Comparison of ENCODE assay signal across 8 cellular contexts in the genomic region with DNA sequence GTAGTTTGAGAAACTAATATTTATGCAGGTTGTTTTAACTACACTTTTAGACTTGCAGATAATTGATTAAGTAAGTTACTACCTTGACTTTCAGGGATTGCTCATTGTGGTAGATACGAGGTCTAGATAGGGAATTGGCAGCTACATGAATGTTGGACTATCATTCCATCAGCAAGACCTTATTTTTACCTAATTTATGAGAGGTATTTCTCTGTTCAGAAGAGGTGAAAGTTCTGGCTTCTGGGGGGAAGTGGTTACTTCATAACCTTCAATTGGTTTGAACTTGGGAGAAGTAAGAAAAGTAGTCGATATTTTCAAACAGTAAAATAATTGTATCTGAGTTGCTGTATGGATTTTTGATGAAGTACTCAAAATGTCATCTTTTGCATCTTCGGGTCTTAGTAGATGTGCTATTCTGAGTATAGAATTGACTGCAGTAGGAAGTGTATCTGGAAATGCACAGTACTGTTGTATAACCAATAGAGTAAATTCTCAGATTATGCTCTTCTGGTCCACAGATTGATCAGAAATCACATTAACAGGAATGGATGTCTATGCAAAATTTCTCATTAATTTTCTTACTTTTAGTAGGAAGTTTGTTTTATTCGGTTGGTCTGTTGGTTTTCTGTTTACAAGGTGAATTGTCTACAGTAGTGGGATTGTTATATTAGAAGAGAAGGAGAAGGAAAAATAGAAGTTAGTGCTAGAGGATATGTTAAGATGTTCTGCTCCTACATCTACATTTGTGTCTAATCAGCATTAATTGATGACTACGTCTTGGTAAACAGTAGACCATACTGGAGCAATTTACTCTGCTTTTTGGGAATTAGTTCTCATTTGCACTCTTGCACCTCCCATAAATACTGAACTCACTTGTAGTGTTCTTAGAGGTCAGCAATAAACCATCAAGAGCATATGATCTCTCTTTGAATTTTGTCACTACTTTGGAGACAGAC. TPM values are rescaled to one million over a fixed set of nuclear protein-coding genes. Genes with fewer than 3 reads are reported as not detected.
DNase-seq lines count a peak whose midpoint lies in the region; ATAC-seq and TF ChIP-seq lines count a peak whose summit lies in the region.

No MANE protein-coding gene starts in this region.

- H3K4me3 Mint-ChIP-seq in activated naive CD4-positive, alpha-beta T cell treated with anti-CD3 and anti-CD28 coated beads, Interleukin-2, amount 50 U/mL, for 24 hours = peak overlapping the region; percentile 97
- H3K4me3 Mint-ChIP-seq in WTC11 = 0 out of 2 replicates have a peak overlapping the region, but pooled peaks have one; percentile 26

- CTCF ChIA-PET in WTC11 (lab: Charles Lee) = no interaction called here

- peaks cover 0 to 75% (median 28%) of the 10 kb centered on the region in 4 donors for H3K4me1 ChIP-seq in tibial nerve

- H3K4me1 Mint-ChIP-seq in activated naive CD4-positive, alpha-beta T cell treated with anti-CD3 and anti-CD28 coated beads, Interleukin-2, amount 50 U/mL, for 24 hours = peaks cover 43% of the 10 kb centered on the region
- H3K4me1 Mint-ChIP-seq in WTC11 = peaks cover 14% of the 10 kb centered on the region

- peaks cover 34% of the 10 kb centered on the region for H3K36me3 Mint-ChIP-seq in activated naive CD4-positive, alpha-beta T cell treated with anti-CD3 and anti-CD28 coated beads, Interleukin-2, amount 50 U/mL, for 24 hours
- no peaks in the 10 kb centered on the region for H3K36me3 Mint-ChIP-seq in WTC11

- peak overlapping the region; percentile 93 for H3K27ac Mint-ChIP-seq in activated naive CD4-positive, alpha-beta T cell treated with anti-CD3 and anti-CD28 coated beads, Interleukin-2, amount 50 U/mL, for 24 hours
- H3K27ac Mint-ChIP-seq in WTC11 = no peak overlapping the region

- H3K27ac ChIP-seq in tibial nerve = peak overlapping the region; percentile 96 to 99 (median 98)

- H3K27me3 ChIP-seq in tibial nerve = no peaks in the 10 kb centered on the region

- peak overlapping the region in 1 of 4 donors; percentile 81 for H3K4me3 ChIP-seq in tibial nerve

- WGBS in tibial nerve, 2 donors = 46 to 53% methylated on average over 5 of the region's 5 CpGs

- no peaks in the 10 kb centered on the region for H3K27me3 Mint-ChIP-seq in activated naive CD4-positive, alpha-beta T cell treated with anti-CD3 and anti-CD28 coated beads, Interleukin-2, amount 50 U/mL, for 24 hours
- peaks cover 14% of the 10 kb centered on the region for H3K27me3 Mint-ChIP-seq in WTC11 (ENCODE audit: low read depth)

- TF ChIP-seq POLR2A in tibial nerve (IDR thresholded peaks at IDR 0.05) = no peak

- no peaks in the 10 kb centered on the region for H3K9me3 ChIP-seq in tibial nerve

- ATAC-seq in WTC11 = no peak
- ATAC-seq in GM18498 (IDR thresholded peaks at IDR 0.05; ENCODE audit: unreplicated experiment) = no peak

- no peak for DNase-seq in activated naive CD4-positive, alpha-beta T cell treated with Interleukin-2 at 50 U/mL for 16 hours
- DNase-seq in WTC11 (ENCODE audit: low spot score) (no peak), inferior parietal cortex (ENCODE audit: extremely low spot score) (peak; percentile 52), tibial nerve (ENCODE audit: low spot score in 2 of 2) (no peak), COLO668 (lab: John Stamatoyannopoulos, UW; ENCODE audit: unreplicated experiment) (no peak), glomerular visceral epithelial cell (ENCODE audit: extremely low spot score) (no peak)

- no peaks in the 10 kb centered on the region for H3K36me3 ChIP-seq in tibial nerve

- POLR2A ChIA-PET in WTC11 (lab: Charles Lee) = no interaction called here

- no peaks in the 10 kb centered on the region for H3K9me3 Mint-ChIP-seq in activated naive CD4-positive, alpha-beta T cell treated with anti-CD3 and anti-CD28 coated beads, Interleukin-2, amount 50 U/mL, for 24 hours
- H3K9me3 Mint-ChIP-seq in WTC11 = no peaks in the 10 kb centered on the region

- TF ChIP-seq CTCF in WTC11 (IDR thresholded peaks at IDR 0.05) = no peak
- no peak for TF ChIP-seq CTCF in tibial nerve (IDR thresholded peaks at IDR 0.05)

- TF ChIP-seq EP300 in tibial nerve (IDR thresholded peaks at IDR 0.05) = no peak

TF ChIP-seq in WTC11, 78 proteins besides CTCF, POLR2A, EP300 and RAD21 (continues in another document):
- TF ChIP-seq, protein P1, sequence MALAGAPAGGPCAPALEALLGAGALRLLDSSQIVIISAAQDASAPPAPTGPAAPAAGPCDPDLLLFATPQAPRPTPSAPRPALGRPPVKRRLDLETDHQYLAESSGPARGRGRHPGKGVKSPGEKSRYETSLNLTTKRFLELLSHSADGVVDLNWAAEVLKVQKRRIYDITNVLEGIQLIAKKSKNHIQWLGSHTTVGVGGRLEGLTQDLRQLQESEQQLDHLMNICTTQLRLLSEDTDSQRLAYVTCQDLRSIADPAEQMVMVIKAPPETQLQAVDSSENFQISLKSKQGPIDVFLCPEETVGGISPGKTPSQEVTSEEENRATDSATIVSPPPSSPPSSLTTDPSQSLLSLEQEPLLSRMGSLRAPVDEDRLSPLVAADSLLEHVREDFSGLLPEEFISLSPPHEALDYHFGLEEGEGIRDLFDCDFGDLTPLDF (CRISPR knock-in tag; IDR thresholded peaks at IDR 0.05) = no peak
- no peak for TF ChIP-seq HMGA2 (CRISPR knock-in tag; IDR thresholded peaks at IDR 0.05)
- TF ChIP-seq, protein P2, sequence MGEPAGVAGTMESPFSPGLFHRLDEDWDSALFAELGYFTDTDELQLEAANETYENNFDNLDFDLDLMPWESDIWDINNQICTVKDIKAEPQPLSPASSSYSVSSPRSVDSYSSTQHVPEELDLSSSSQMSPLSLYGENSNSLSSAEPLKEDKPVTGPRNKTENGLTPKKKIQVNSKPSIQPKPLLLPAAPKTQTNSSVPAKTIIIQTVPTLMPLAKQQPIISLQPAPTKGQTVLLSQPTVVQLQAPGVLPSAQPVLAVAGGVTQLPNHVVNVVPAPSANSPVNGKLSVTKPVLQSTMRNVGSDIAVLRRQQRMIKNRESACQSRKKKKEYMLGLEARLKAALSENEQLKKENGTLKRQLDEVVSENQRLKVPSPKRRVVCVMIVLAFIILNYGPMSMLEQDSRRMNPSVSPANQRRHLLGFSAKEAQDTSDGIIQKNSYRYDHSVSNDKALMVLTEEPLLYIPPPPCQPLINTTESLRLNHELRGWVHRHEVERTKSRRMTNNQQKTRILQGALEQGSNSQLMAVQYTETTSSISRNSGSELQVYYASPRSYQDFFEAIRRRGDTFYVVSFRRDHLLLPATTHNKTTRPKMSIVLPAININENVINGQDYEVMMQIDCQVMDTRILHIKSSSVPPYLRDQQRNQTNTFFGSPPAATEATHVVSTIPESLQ (CRISPR knock-in tag; IDR thresholded peaks at IDR 0.05) = no peak
- no peak for TF ChIP-seq ZNF671 (CRISPR knock-in tag; IDR thresholded peaks at IDR 0.05)
- no peak for TF ChIP-seq IRF2 (CRISPR knock-in tag; IDR thresholded peaks at IDR 0.05; ENCODE audit: borderline replicate concordance, low read depth)
- no peak for TF ChIP-seq ZNF138 (CRISPR knock-in tag; conservative IDR thresholded peaks at IDR 0.05)
- TF ChIP-seq, protein P3, sequence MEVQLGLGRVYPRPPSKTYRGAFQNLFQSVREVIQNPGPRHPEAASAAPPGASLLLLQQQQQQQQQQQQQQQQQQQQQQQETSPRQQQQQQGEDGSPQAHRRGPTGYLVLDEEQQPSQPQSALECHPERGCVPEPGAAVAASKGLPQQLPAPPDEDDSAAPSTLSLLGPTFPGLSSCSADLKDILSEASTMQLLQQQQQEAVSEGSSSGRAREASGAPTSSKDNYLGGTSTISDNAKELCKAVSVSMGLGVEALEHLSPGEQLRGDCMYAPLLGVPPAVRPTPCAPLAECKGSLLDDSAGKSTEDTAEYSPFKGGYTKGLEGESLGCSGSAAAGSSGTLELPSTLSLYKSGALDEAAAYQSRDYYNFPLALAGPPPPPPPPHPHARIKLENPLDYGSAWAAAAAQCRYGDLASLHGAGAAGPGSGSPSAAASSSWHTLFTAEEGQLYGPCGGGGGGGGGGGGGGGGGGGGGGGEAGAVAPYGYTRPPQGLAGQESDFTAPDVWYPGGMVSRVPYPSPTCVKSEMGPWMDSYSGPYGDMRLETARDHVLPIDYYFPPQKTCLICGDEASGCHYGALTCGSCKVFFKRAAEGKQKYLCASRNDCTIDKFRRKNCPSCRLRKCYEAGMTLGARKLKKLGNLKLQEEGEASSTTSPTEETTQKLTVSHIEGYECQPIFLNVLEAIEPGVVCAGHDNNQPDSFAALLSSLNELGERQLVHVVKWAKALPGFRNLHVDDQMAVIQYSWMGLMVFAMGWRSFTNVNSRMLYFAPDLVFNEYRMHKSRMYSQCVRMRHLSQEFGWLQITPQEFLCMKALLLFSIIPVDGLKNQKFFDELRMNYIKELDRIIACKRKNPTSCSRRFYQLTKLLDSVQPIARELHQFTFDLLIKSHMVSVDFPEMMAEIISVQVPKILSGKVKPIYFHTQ (CRISPR knock-in tag; IDR thresholded peaks at IDR 0.05) = no peak
- no peak for TF ChIP-seq NR1H2 (CRISPR knock-in tag; IDR thresholded peaks at IDR 0.05)
- TF ChIP-seq, protein P4, sequence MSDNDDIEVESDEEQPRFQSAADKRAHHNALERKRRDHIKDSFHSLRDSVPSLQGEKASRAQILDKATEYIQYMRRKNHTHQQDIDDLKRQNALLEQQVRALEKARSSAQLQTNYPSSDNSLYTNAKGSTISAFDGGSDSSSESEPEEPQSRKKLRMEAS (CRISPR knock-in tag; IDR thresholded peaks at IDR 0.05) = no peak

RNA-seq across cellular contexts. Expression of a gene that starts 3.0 kb away (rescaled TPM):
- total RNA-seq in WTC11 (2021) (5.6 to 7.6 TPM (median 5.9 TPM) in 3 replicates), tibial nerve (10 to 100 TPM; 21.6 to 44.8 (median 28.3) TPM)
